In the genomic region with DNA sequence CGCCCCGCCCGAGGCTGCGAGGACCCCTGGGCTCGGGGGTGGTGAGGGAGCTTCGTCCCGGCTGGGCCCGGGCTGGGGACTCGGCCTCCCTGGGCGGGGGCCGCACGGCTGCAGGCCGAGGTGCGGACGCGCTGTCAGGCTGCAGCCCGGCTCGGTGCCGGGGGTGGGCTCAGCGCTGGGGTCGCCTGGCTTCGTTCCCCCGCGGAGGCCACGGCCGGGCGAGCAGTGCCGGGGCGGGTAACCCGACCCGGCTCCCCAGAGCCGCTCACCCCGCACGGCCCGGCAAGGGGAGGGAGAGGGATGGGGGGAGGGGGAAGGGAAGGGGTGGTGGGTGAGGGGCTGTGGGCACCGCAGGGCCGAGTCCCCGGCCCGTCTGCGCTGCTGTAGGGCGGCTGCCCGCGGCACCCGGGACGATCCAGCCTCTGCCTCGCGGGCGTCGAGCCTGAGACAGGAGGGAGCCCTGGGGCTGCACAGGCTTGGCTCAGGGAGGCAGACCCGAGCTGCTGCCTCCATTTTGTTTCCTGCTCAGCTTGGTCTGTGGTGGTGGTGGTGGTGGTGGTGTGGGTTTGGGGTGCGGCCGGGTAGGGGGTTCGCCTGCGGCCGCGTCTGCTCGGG, we compare ENCODE assay signal across 8 cellular contexts. TPM values are rescaled to one million over a fixed set of nuclear protein-coding genes. Genes with fewer than 3 reads are reported as not detected.
DNase-seq lines count a peak whose midpoint lies in the region; ATAC-seq, FAIRE-seq and TF ChIP-seq lines count a peak whose summit lies in the region.

No MANE protein-coding gene starts in this region.

- H3K4me3 ChIP-seq in HAP-1 = no peak overlapping the region

- intact Hi-C loops in sciatic nerve (cut with DNase I) = no loop called here

- ATAC-seq in GM18511 (IDR thresholded peaks at IDR 0.05; ENCODE audit: unreplicated experiment) (peak; percentile 6), HG03175 (IDR thresholded peaks at IDR 0.05; ENCODE audit: unreplicated experiment) (peak; percentile 5), sciatic nerve (peak; percentile 60)

- no peak for FAIRE-seq in D721Med (lab: Jason Lieb, UNC)

- peaks cover 27% of the 10 kb centered on the region for H3K36me3 ChIP-seq in HAP-1 (replicated peaks)

- H3K4me1 ChIP-seq in HAP-1 = peaks cover 28% of the 10 kb centered on the region

- no peak for TF ChIP-seq CTCF in D721Med (IDR thresholded peaks at IDR 0.05; ENCODE audit: insufficient read depth, missing control alignments)

- in situ Hi-C loops in HAP-1 (cut with MboI; ENCODE audit: low sequenced_read_pairs) = no loop called here

- peak overlapping the region; percentile 76 for H3K27ac ChIP-seq in adipose tissue (ENCODE audit: low read depth, low read length)

- no peaks in the 10 kb centered on the region for H3K27me3 ChIP-seq in HAP-1 (ENCODE audit: low read depth)

- DNase-seq in hypothalamus (lab: John Stamatoyannopoulos, UW) (peak in 37 of 51 donors; percentile 17 to 93 (median 64)), sciatic nerve (ENCODE audit: low spot score) (no peak), D721Med (ENCODE audit: insufficient read length, low spot score) (no peak), HAP-1 (ENCODE audit: low spot score in 2 of 2) (no peak), HuH-7.5 (ENCODE audit: low spot score) (no peak)

- no peaks in the 10 kb centered on the region for H3K9me3 ChIP-seq in HAP-1

- 20 to 29% (median 24%) methylated on average over 30 to 54 of the region's 57 CpGs for WGBS in adipose tissue, 3 donors

RNA-seq across cellular contexts. Expression of a gene that starts 1.0 kb away (rescaled TPM):
- 1 to 10 TPM; 7.1 to 8.7 (median 8.3) TPM for polyA plus RNA-seq in adipose tissue
- total RNA-seq in sciatic nerve = 112 TPM

RNA-seq across cellular contexts. Expression of a gene that starts 45.9 kb away (rescaled TPM):
- 10 to 100 TPM in 1 of 3 donors, under 1 TPM in 2; 0.56 to 18.9 (median 0.98) TPM for polyA plus RNA-seq in adipose tissue
- 1.4 TPM for total RNA-seq in sciatic nerve

Comparison
In these comparisons a context has a peak if more than half of its experiments do, and no peak if none do; other contexts are left out.
1. ATAC-seq: peak in every context shown above with its lines; median percentile 60 in sciatic nerve; 6 in GM18511; 5 in HG03175.
2. DNase-seq: peak in hypothalamus (37 of 51); none in sciatic nerve (single experiment), D721Med (single experiment), HAP-1 (0 of 2) and HuH-7.5 (single experiment).